Comparison of ENCODE assay signal across 8 cellular contexts in the genomic region with DNA sequence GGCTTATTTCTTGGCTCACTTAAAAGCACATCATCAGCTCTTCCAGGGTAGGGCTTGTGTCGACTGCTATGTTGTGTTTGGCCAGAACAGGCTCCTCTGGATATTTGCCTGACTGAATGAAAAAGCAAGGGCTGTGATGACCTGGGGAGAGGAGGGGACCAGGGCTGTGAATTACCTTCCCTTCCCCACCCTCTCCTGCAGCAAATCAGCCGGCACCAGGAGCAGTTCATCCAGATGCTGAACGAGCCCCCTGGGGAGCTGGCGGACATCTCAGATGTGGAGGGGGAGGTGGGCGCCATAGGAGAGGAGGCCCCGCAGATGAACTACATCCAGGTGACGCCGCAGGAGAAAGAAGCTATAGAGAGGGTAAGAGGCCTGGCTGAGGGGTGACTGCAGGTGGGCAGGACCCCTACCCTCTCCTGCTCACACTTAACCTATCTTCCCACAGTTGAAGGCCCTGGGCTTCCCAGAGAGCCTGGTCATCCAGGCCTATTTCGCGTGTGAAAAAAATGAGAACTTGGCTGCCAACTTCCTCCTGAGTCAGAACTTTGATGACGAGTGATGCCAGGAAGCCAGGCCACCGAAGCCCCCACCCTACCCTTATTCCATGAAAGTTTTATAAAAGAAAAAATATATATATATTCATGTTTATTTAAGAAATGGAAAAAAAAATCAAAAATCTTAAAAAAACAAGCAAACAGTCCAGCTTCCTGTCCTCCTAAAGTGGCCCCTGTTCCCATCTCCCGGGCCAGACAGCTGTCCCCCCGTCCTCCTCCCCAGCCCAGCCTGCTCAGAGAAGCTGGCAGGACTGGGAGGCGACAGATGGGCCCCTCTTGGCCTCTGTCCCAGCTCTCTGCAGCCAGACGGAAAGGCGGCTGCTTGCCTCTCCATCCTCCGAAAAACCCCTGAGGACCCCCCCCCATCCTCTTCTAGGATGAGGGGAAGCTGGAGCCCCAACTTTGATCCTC. TPM values are rescaled to one million over a fixed set of nuclear protein-coding genes. Genes with fewer than 3 reads are reported as not detected.
A peak's percentile ranks its signal among the peaks of the same experiment; 100 is the strongest.
DNase-seq lines count a peak whose midpoint lies in the region; ATAC-seq and TF ChIP-seq lines count a peak whose summit lies in the region.

No MANE protein-coding gene starts in this region.

- no peak for TF ChIP-seq EP300 in tibial nerve (IDR thresholded peaks at IDR 0.05)

- H3K27ac ChIP-seq in HL-60 (replicated peaks) (peak overlapping the region; percentile 53), tibial nerve (peak overlapping the region in 2 of 4 donors; percentile 49 to 60)

- DNase-seq in ACHN (peak; percentile 19), HL-60 (ENCODE audit: low read depth in 1 of 2, low spot score in 1 of 2) (no peak), anterior cingulate cortex (lab: John Stamatoyannopoulos, UW) (peak in 52 of 58 donors; percentile 1 to 74 (median 48)), iris pigment epithelial cell (ENCODE audit: low read depth) (peak; percentile 79), NCI-H526 (lab: John Stamatoyannopoulos, UW) (no peak), tibial nerve (ENCODE audit: low spot score in 2 of 2) (no peak)
- DNase-seq in stimulated activated CD4-positive, alpha-beta T cell treated with anti-CD3 and anti-CD28 coated beads, Interleukin-2, amount 100 ng/mL, for 48 hours = no peak

- 44% methylated on average over 18 of the region's 18 CpGs for WGBS in tibial nerve, 2 donors

- no peak for TF ChIP-seq CTCF in HL-60 (IDR thresholded peaks at IDR 0.05; ENCODE audit: insufficient read depth, low read length)
- TF ChIP-seq CTCF in tibial nerve (IDR thresholded peaks at IDR 0.05) = no peak

- H3K4me1 ChIP-seq in tibial nerve = peaks cover 0 to 54% (median 18%) of the 10 kb centered on the region in 4 donors

- H3K9me3 ChIP-seq in tibial nerve = no peaks in the 10 kb centered on the region

- no peaks in the 10 kb centered on the region for H3K27me3 ChIP-seq in HL-60 (ENCODE audit: insufficient read depth, poor library complexity, severe bottlenecking)
- no peaks in the 10 kb centered on the region for H3K27me3 ChIP-seq in tibial nerve

- in situ Hi-C loops in ACHN (cut with HindIII; ENCODE audit: low pct_ligation_motif_present, low pct_unique_long_range_greater_than_20kb, low sequenced_read_pairs) = no loop called here

- no peak for TF ChIP-seq POLR2A in tibial nerve (IDR thresholded peaks at IDR 0.05)

- peaks cover 0 to 81% (median 27%) of the 10 kb centered on the region in 3 donors for H3K36me3 ChIP-seq in tibial nerve

- ATAC-seq in GM21576 (IDR thresholded peaks at IDR 0.05; ENCODE audit: unreplicated experiment) = no peak

- H3K4me3 ChIP-seq in HL-60 (replicated peaks; ENCODE audit: insufficient read depth, low read length) (no peak overlapping the region), tibial nerve (no peak overlapping the region)

RNA-seq across cellular contexts. Expression of gene GADD45GIP1, which starts 4.3 kb away (rescaled TPM):
- 10 to 100 TPM; 41.4 to 68.8 (median 53.5) TPM for total RNA-seq in tibial nerve

RNA-seq across cellular contexts. Expression of gene RAD23A, which starts 7.1 kb away (rescaled TPM):
- 100 to 1,000 TPM in 3 of 4 donors, 10 to 100 TPM in 1; 89.2 to 111 (median 108) TPM for total RNA-seq in tibial nerve

RNA-seq across cellular contexts. Expression of gene CALR, which starts 14.4 kb away (rescaled TPM):
- 100 to 1,000 TPM; 173 to 398 (median 313) TPM for total RNA-seq in tibial nerve

RNA-seq across cellular contexts. Expression of gene DAND5, which starts 16.6 kb away (rescaled TPM):
- not detected for total RNA-seq in tibial nerve

RNA-seq across cellular contexts. Expression of gene FARSA, which starts 19.3 kb away (rescaled TPM):
- total RNA-seq in tibial nerve = 10 to 100 TPM; 22.7 to 44.7 (median 32.2) TPM

Comparison
In these comparisons a context has a peak if more than half of its experiments do, and no peak if none do; other contexts are left out.
1. DNase-seq: peak in ACHN (single experiment), anterior cingulate cortex (52 of 58) and iris pigment epithelial cell (single experiment); none in HL-60 (0 of 2), NCI-H526 (0 of 2), stimulated activated CD4-positive, alpha-beta T cell treated with anti-CD3 and anti-CD28 coated beads, Interleukin-2, amount 100 ng/mL, for 48 hours (0 of 2) and tibial nerve (0 of 2).